11 cellular contexts compared by ENCODE assay signal in genomic region chr2:44107086-44107740, GRCh38.
DNase-seq lines count a peak whose midpoint lies in the region; ATAC-seq, FAIRE-seq and TF ChIP-seq lines count a peak whose summit lies in the region.
"Had no signal": no experiment of that assay in that cellular context is flagged by ENCODE, and none has a peak within 500 bp of the region (broad histone marks: within the 10 kb centered on the region; RNA-seq: fewer than 3 reads in every experiment).

No MANE protein-coding gene starts in this region.

- no peaks in the 10 kb centered on the region for H3K27me3 ChIP-seq in DOHH2 (ENCODE audit: control insufficient read depth, low read length)
- no peaks in the 10 kb centered on the region for H3K27me3 ChIP-seq in right atrium auricular region
- H3K27me3 ChIP-seq: breast epithelium, SJCRH30 had no signal

- no peak for TF ChIP-seq CTCF in DOHH2 (IDR thresholded peaks at IDR 0.05; ENCODE audit: low read depth, low read length, poor library complexity, severe bottlenecking)
- TF ChIP-seq CTCF in right atrium auricular region (IDR thresholded peaks at IDR 0.05), result no peak

- no peak for DNase-seq in right atrium auricular region (ENCODE audit: low spot score)
- DNase-seq in stimulated activated CD4-positive, alpha-beta T cell treated with anti-CD3 and anti-CD28 coated beads, Interleukin-2, amount 100 ng/mL, for 48 hours, result no peak
- no peak for DNase-seq in activated CD4-positive, alpha-beta T cell treated with anti-CD3 and anti-CD28 coated beads for 1 hour
- DNase-seq in urothelium cell line (ENCODE audit: low spot score), result no peak
- DNase-seq: SJCRH30; stimulated activated CD4-positive, alpha-beta T cell treated with anti-CD3 and anti-CD28 coated beads, Interleukin-4, amount 100 ng/mL, for 4 hours had no signal

- H3K4me3 ChIP-seq in DOHH2 (ENCODE audit: low read length) (no peak overlapping the region), right atrium auricular region (no peak overlapping the region)
- H3K4me3 ChIP-seq: breast epithelium, SJCRH30 had no signal

- H3K4me1 ChIP-seq in DOHH2 (ENCODE audit: control insufficient read depth, low read length) (peaks cover 21% of the 10 kb centered on the region), right atrium auricular region (no peaks in the 10 kb centered on the region)
- H3K4me1 ChIP-seq: breast epithelium, SJCRH30 had no signal

- peak overlapping the region; percentile 32 for H3K4me2 ChIP-seq in DOHH2 (ENCODE audit: low read length)

- peak; percentile 76 for ATAC-seq in GM19023 (IDR thresholded peaks at IDR 0.05; ENCODE audit: unreplicated experiment)
- peak; percentile 75 for ATAC-seq in HG02610 (IDR thresholded peaks at IDR 0.05; ENCODE audit: unreplicated experiment)
- peak; percentile 90 for ATAC-seq in HG03460 (IDR thresholded peaks at IDR 0.05; ENCODE audit: unreplicated experiment)

- no peaks in the 10 kb centered on the region for H3K9me3 ChIP-seq in DOHH2 (ENCODE audit: control insufficient read depth, insufficient read depth, low read length)
- no peaks in the 10 kb centered on the region for H3K9me3 ChIP-seq in right atrium auricular region
- H3K9me3 ChIP-seq: breast epithelium had no signal

- FAIRE-seq in urothelium cell line (lab: Jason Lieb, UNC), result no peak

- no peaks in the 10 kb centered on the region for H3K79me2 ChIP-seq in DOHH2 (ENCODE audit: control insufficient read depth, low read length)

- H3F3A ChIP-seq in DOHH2 (ENCODE audit: control insufficient read depth, insufficient read depth), result no peaks in the 10 kb centered on the region

- H3K9me2 ChIP-seq in DOHH2 (replicated peaks; ENCODE audit: control insufficient read depth, low read length), result no peaks in the 10 kb centered on the region

- H3K27ac ChIP-seq in DOHH2 (ENCODE audit: low read depth, low read length) (no peak overlapping the region), right atrium auricular region (no peak overlapping the region)
- H3K27ac ChIP-seq: breast epithelium, SJCRH30 had no signal

- H3K36me3 ChIP-seq in DOHH2 (ENCODE audit: control insufficient read depth, low read length) (no peaks in the 10 kb centered on the region), right atrium auricular region (no peaks in the 10 kb centered on the region)
- H3K36me3 ChIP-seq: breast epithelium, SJCRH30 had no signal

- no peaks in the 10 kb centered on the region for H4K20me1 ChIP-seq in DOHH2 (ENCODE audit: control insufficient read depth, insufficient read depth, low read depth, low read length)
